In the genomic region with DNA sequence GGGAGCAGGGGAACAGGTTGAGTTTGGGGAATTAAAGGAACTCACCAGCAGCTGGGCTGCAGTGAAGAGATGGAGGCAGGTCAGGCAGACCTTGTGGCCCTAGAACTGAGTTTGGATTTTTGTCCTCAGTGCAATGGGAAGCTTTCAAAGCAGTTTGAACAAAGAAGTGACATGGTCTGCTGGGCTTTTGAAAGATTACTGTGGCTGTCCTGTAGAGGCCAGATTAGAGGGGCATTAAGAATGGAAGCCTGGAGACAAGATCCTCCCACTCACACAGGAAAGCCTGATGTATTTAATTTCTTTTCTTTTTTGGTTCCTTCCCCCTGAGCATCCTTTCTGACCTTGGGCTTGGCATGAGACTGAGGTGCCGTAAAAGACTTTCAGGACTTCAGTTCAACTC, we compare ENCODE assay signal across 38 cellular contexts.
"Had no signal": no experiment of that assay in that cellular context is flagged by ENCODE, and none has a peak within 500 bp of the region (broad histone marks: within the 10 kb centered on the region; RNA-seq: fewer than 3 reads in every experiment).

No MANE protein-coding gene starts in this region.

- H3K9me3 Mint-ChIP-seq: activated CD4-positive, alpha-beta memory T cell treated with anti-CD3 and anti-CD28 coated beads, Interleukin-2, amount 10 ng/mL, durations not matched to agents 7 days and 5 days; activated CD4-positive, alpha-beta T cell treated with anti-CD3 and anti-CD28 coated beads, Interleukin-2, amount 10 ng/mL, durations not matched to agents 7 days and 5 days; activated naive CD4-positive, alpha-beta T cell treated with anti-CD3 and anti-CD28 coated beads, Interleukin-2, amount 10 ng/mL, durations not matched to agents 7 days and 5 days; activated naive CD4-positive, alpha-beta T cell treated with anti-CD3 and anti-CD28 coated beads, Interleukin-2, amount 50 U/mL, for 24 hours; activated naive CD8-positive, alpha-beta T cell treated with anti-CD3 and anti-CD28 coated beads, Interleukin-2, amount 10 ng/mL, durations not matched to agents 7 days and 5 days; activated naive CD8-positive, alpha-beta T cell treated with anti-CD3 and anti-CD28 coated beads, Interleukin-2, amount 50 U/mL, for 24 hours; activated T-cell treated with anti-CD3 and anti-CD28 coated beads, Interleukin-2, amount 50 U/mL, for 24 hours; activated T-helper 2 cell treated with anti-CD3 and anti-CD28 coated beads, Interferon-gamma antibody, Interleukin-2, Interleukin-4, amounts not matched to agents 10 μg/mL and 5 μg/mL and 100 μg/mL, durations not matched to agents 14 hours and 24 hours and 36 hours; brain; T-helper 1 cell treated with Interleukin-12 subunit alpha and Interleukin-12 subunit beta and Interleukin-4 antibody, amounts not matched to agents 30 μg/mL and 1 μg/mL, for 36 hours; T-helper 2 cell treated with Interferon-gamma antibody and Interleukin-4, amounts not matched to agents 5 μg/mL and 100 μg/mL, for 36 hours; WTC11 had no signal

- H3K9me3 ChIP-seq: ascending aorta had no signal

- H3K27me3 ChIP-seq: ascending aorta, cardiac muscle cell had no signal

- H3K4me1 Mint-ChIP-seq: activated CD4-positive, alpha-beta memory T cell treated with anti-CD3 and anti-CD28 coated beads, Interleukin-2, amount 10 ng/mL, durations not matched to agents 7 days and 5 days; activated CD4-positive, alpha-beta T cell treated with anti-CD3 and anti-CD28 coated beads for 36 hours; activated CD4-positive, alpha-beta T cell treated with anti-CD3 and anti-CD28 coated beads, Interleukin-2, amount 10 ng/mL, durations not matched to agents 7 days and 5 days; activated CD8-positive, alpha-beta memory T cell treated with anti-CD3 and anti-CD28 coated beads, Interleukin-2, amount 10 ng/mL, durations not matched to agents 7 days and 5 days; activated naive CD4-positive, alpha-beta T cell treated with anti-CD3 and anti-CD28 coated beads, Interleukin-2, amount 10 ng/mL, durations not matched to agents 7 days and 5 days; activated naive CD4-positive, alpha-beta T cell treated with anti-CD3 and anti-CD28 coated beads, Interleukin-2, amount 50 U/mL, for 24 hours; activated naive CD8-positive, alpha-beta T cell treated with anti-CD3 and anti-CD28 coated beads, Interleukin-2, amount 10 ng/mL, durations not matched to agents 7 days and 5 days; activated naive CD8-positive, alpha-beta T cell treated with anti-CD3 and anti-CD28 coated beads, Interleukin-2, amount 50 U/mL, for 24 hours; brain; central memory CD8-positive, alpha-beta T cell had no signal

- H3K4me3 ChIP-seq: ascending aorta, cardiac muscle cell had no signal

- H3K27me3 Mint-ChIP-seq: activated CD4-positive, alpha-beta memory T cell treated with anti-CD3 and anti-CD28 coated beads, Interleukin-2, amount 10 ng/mL, durations not matched to agents 7 days and 5 days; activated CD4-positive, alpha-beta T cell treated with anti-CD3 and anti-CD28 coated beads for 36 hours; activated CD4-positive, alpha-beta T cell treated with anti-CD3 and anti-CD28 coated beads, Interleukin-2, amount 10 ng/mL, durations not matched to agents 7 days and 5 days; activated CD8-positive, alpha-beta memory T cell treated with anti-CD3 and anti-CD28 coated beads, Interleukin-2, amount 10 ng/mL, durations not matched to agents 7 days and 5 days; activated naive CD4-positive, alpha-beta T cell treated with anti-CD3 and anti-CD28 coated beads, Interleukin-2, amount 10 ng/mL, durations not matched to agents 7 days and 5 days; activated naive CD8-positive, alpha-beta T cell; activated naive CD8-positive, alpha-beta T cell treated with anti-CD3 and anti-CD28 coated beads, Interleukin-2, amount 10 ng/mL, durations not matched to agents 7 days and 5 days; activated naive CD8-positive, alpha-beta T cell treated with anti-CD3 and anti-CD28 coated beads, Interleukin-2, amount 50 U/mL, for 24 hours; activated T-cell treated with anti-CD3 and anti-CD28 coated beads, Interleukin-2, amount 50 U/mL, for 24 hours; brain; central memory CD8-positive, alpha-beta T cell had no signal

- H3K27ac ChIP-seq: ascending aorta, cardiac muscle cell, VCaP had no signal

- H3K4me3 Mint-ChIP-seq: activated CD4-positive, alpha-beta memory T cell treated with anti-CD3 and anti-CD28 coated beads, Interleukin-2, amount 10 ng/mL, durations not matched to agents 7 days and 5 days; activated CD4-positive, alpha-beta T cell treated with anti-CD3 and anti-CD28 coated beads for 36 hours; activated CD4-positive, alpha-beta T cell treated with anti-CD3 and anti-CD28 coated beads, Interleukin-2, amount 10 ng/mL, durations not matched to agents 7 days and 5 days; activated CD8-positive, alpha-beta memory T cell treated with anti-CD3 and anti-CD28 coated beads, Interleukin-2, amount 10 ng/mL, durations not matched to agents 7 days and 5 days; activated CD8-positive, alpha-beta T cell treated with anti-CD3 and anti-CD28 coated beads, Interleukin-2, amount 10 ng/mL, durations not matched to agents 7 days and 5 days; activated naive CD4-positive, alpha-beta T cell treated with anti-CD3 and anti-CD28 coated beads, Interleukin-2, amount 10 ng/mL, durations not matched to agents 7 days and 5 days; activated naive CD4-positive, alpha-beta T cell treated with anti-CD3 and anti-CD28 coated beads, Interleukin-2, amount 50 U/mL, for 24 hours; activated naive CD8-positive, alpha-beta T cell; activated naive CD8-positive, alpha-beta T cell treated with anti-CD3 and anti-CD28 coated beads, Interleukin-2, amount 10 ng/mL, durations not matched to agents 7 days and 5 days; activated naive CD8-positive, alpha-beta T cell treated with anti-CD3 and anti-CD28 coated beads, Interleukin-2, amount 50 U/mL, for 24 hours; activated T-cell treated with anti-CD3 and anti-CD28 coated beads, Interleukin-2, amount 50 U/mL, for 24 hours; brain; central memory CD8-positive, alpha-beta T cell; T-helper 1 cell treated with Interleukin-12 subunit alpha and Interleukin-12 subunit beta and Interleukin-4 antibody, amounts not matched to agents 30 μg/mL and 1 μg/mL, for 36 hours; T-helper 2 cell treated with Interferon-gamma antibody and Interleukin-4, amounts not matched to agents 5 μg/mL and 100 μg/mL, for 36 hours; WTC11 had no signal

- H3K4me1 ChIP-seq: ascending aorta had no signal

- H3K36me3 ChIP-seq: ascending aorta, cardiac muscle cell had no signal

- H3K27ac Mint-ChIP-seq: activated CD4-positive, alpha-beta memory T cell treated with anti-CD3 and anti-CD28 coated beads, Interleukin-2, amount 10 ng/mL, durations not matched to agents 7 days and 5 days; activated CD4-positive, alpha-beta T cell treated with anti-CD3 and anti-CD28 coated beads for 36 hours; activated CD4-positive, alpha-beta T cell treated with anti-CD3 and anti-CD28 coated beads, Interleukin-2, amount 10 ng/mL, durations not matched to agents 7 days and 5 days; activated CD8-positive, alpha-beta memory T cell treated with anti-CD3 and anti-CD28 coated beads, Interleukin-2, amount 10 ng/mL, durations not matched to agents 7 days and 5 days; activated CD8-positive, alpha-beta T cell treated with anti-CD3 and anti-CD28 coated beads, Interleukin-2, amount 10 ng/mL, durations not matched to agents 7 days and 5 days; activated naive CD4-positive, alpha-beta T cell treated with anti-CD3 and anti-CD28 coated beads, Interleukin-2, amount 10 ng/mL, durations not matched to agents 7 days and 5 days; activated naive CD4-positive, alpha-beta T cell treated with anti-CD3 and anti-CD28 coated beads, Interleukin-2, amount 50 U/mL, for 24 hours; activated naive CD8-positive, alpha-beta T cell; activated naive CD8-positive, alpha-beta T cell treated with anti-CD3 and anti-CD28 coated beads, Interleukin-2, amount 10 ng/mL, durations not matched to agents 7 days and 5 days; activated naive CD8-positive, alpha-beta T cell treated with anti-CD3 and anti-CD28 coated beads, Interleukin-2, amount 50 U/mL, for 24 hours; activated T-cell treated with anti-CD3 and anti-CD28 coated beads, Interleukin-2, amount 50 U/mL, for 24 hours; activated T-helper 2 cell treated with anti-CD3 and anti-CD28 coated beads, Interferon-gamma antibody, Interleukin-2, Interleukin-4, amounts not matched to agents 10 μg/mL and 5 μg/mL and 100 μg/mL, durations not matched to agents 14 hours and 24 hours and 36 hours; brain; T-helper 1 cell treated with Interleukin-12 subunit alpha and Interleukin-12 subunit beta and Interleukin-4 antibody, amounts not matched to agents 30 μg/mL and 1 μg/mL, for 36 hours; T-helper 2 cell treated with Interferon-gamma antibody and Interleukin-4, amounts not matched to agents 5 μg/mL and 100 μg/mL, for 36 hours; WTC11 had no signal

- DNase-seq: activated CD4-positive, alpha-beta memory T cell treated with anti-CD3 and anti-CD28 coated beads, Interleukin-2, amount 10 ng/mL, durations not matched to agents 7 days and 5 days; activated CD4-positive, alpha-beta T cell treated with anti-CD3 and anti-CD28 coated beads for 1 hour; activated CD4-positive, alpha-beta T cell treated with anti-CD3 and anti-CD28 coated beads for 36 hours; activated CD4-positive, alpha-beta T cell treated with anti-CD3 and anti-CD28 coated beads for 48 hours; activated CD4-positive, alpha-beta T cell treated with anti-CD3 and anti-CD28 coated beads, Interleukin-2, amount 10 ng/mL, durations not matched to agents 7 days and 5 days; activated CD4-positive, alpha-beta T cell treated with anti-CD3 and anti-CD28 coated beads, Interleukin-2, amount 50 U/mL, for 48 hours; activated CD4-positive, CD25-positive, alpha-beta regulatory T cell; activated CD8-positive, alpha-beta memory T cell treated with anti-CD3 and anti-CD28 coated beads for 24 hours; activated CD8-positive, alpha-beta memory T cell treated with anti-CD3 and anti-CD28 coated beads, Interleukin-2, amount 10 ng/mL, durations not matched to agents 7 days and 5 days; activated CD8-positive, alpha-beta memory T cell treated with anti-CD3 and anti-CD28 coated beads, Interleukin-2, amount 50 U/mL, for 48 hours; activated CD8-positive, alpha-beta T cell treated with anti-CD3 and anti-CD28 coated beads, Interleukin-2, amount 10 ng/mL, durations not matched to agents 7 days and 5 days; activated effector memory CD4-positive, alpha-beta T cell treated with Interleukin-2 at 50 U/mL for 16 hours; activated gamma-delta T cell; activated naive CD4-positive, alpha-beta T cell treated with anti-CD3 and anti-CD28 coated beads, Interleukin-2, amount 10 ng/mL, durations not matched to agents 7 days and 5 days; activated naive CD4-positive, alpha-beta T cell treated with Interleukin-2 at 50 U/mL for 16 hours; activated naive CD8-positive, alpha-beta T cell treated with anti-CD3 and anti-CD28 coated beads, Interleukin-2, amount 10 ng/mL, durations not matched to agents 7 days and 5 days; activated naive CD8-positive, alpha-beta T cell treated with anti-CD3 and anti-CD28 coated beads, Interleukin-2, amount 50 U/mL, for 24 hours; activated T-cell treated with anti-CD3 and anti-CD28 coated beads, Interleukin-2, amount 50 U/mL, for 24 hours; activated T-cell treated with anti-CD3 and anti-CD28 coated beads, Interleukin-2, amount 50 U/mL, for 48 hours; amygdala; anterior cingulate cortex; caudate nucleus; SW 1271; T-helper 1 cell; T-helper 2 cell; T-helper 9 cell had no signal

- ATAC-seq: activated CD4-positive, alpha-beta T cell treated with anti-CD3 and anti-CD28 coated beads for 36 hours; activated CD4-positive, CD25-positive, alpha-beta regulatory T cell treated with anti-CD3 and anti-CD28 coated beads, Interleukin-2, amount 50 U/mL, for 24 hours; activated CD8-positive, alpha-beta memory T cell treated with anti-CD3 and anti-CD28 coated beads, Interleukin-2, amount 10 ng/mL, durations not matched to agents 7 days and 5 days; activated CD8-positive, alpha-beta T cell treated with anti-CD3 and anti-CD28 coated beads, Interleukin-2, amount 10 ng/mL, durations not matched to agents 7 days and 5 days; WTC11 had no signal

- H3K36me3 Mint-ChIP-seq: activated CD8-positive, alpha-beta memory T cell treated with anti-CD3 and anti-CD28 coated beads, Interleukin-2, amount 10 ng/mL, durations not matched to agents 7 days and 5 days; activated naive CD4-positive, alpha-beta T cell treated with anti-CD3 and anti-CD28 coated beads, Interleukin-2, amount 10 ng/mL, durations not matched to agents 7 days and 5 days; activated naive CD4-positive, alpha-beta T cell treated with anti-CD3 and anti-CD28 coated beads, Interleukin-2, amount 50 U/mL, for 24 hours; activated naive CD8-positive, alpha-beta T cell; activated naive CD8-positive, alpha-beta T cell treated with anti-CD3 and anti-CD28 coated beads, Interleukin-2, amount 10 ng/mL, durations not matched to agents 7 days and 5 days; brain; WTC11 had no signal
